In the genomic region with DNA sequence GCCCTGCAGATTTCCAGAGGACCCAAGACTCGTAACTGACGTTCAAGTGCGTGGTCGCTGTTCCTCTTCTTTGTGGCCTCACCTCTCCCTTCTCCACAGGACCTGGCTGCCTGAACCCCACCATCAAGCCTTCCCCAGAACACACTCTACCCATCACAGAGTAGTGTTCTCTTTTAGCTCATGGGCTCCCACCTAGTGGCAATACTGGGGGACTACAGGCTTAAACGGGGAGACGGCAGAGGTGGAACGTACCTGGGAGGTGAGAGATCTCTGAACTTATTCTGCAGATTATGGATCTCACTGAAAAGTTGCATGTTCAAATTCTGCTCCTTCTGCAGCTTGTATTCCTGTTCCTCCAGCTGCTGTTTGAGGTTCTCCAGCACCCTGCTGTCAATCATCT, we compare ENCODE assay signal across 9 cellular contexts.
DNase-seq lines count a peak whose midpoint lies in the region; ATAC-seq lines count a peak whose summit lies in the region.
"Had no signal": no experiment of that assay in that cellular context is flagged by ENCODE, and none has a peak within 500 bp of the region (broad histone marks: within the 10 kb centered on the region; RNA-seq: fewer than 3 reads in every experiment).

No MANE protein-coding gene starts in this region.

- peaks cover 10% of the 10 kb centered on the region for H3K36me3 ChIP-seq in mesendoderm (ENCODE audit: control insufficient read depth, insufficient read depth, low read length)

- no peak overlapping the region for H3K56ac ChIP-seq in mesendoderm (ENCODE audit: low read length)

- no CpG with 5 or more reads among the region's 7 CpGs for WGBS in mesendoderm (ENCODE audit: extremely low coverage, insufficient coverage, low lambda C conversion rate)

- in situ Hi-C loops in KBM-7 (cut with MboI; ENCODE audit: low pct_unique_long_range_greater_than_20kb, low sequenced_read_pairs) = no loop called here

- no peaks in the 10 kb centered on the region for H3K27me3 Mint-ChIP-seq in activated naive CD8-positive, alpha-beta T cell treated with anti-CD3 and anti-CD28 coated beads, Interleukin-2, amount 50 U/mL, for 24 hours
- H3K27me3 Mint-ChIP-seq: activated naive CD4-positive, alpha-beta T cell treated with anti-CD3 and anti-CD28 coated beads, Interleukin-2, amount 50 U/mL, for 24 hours had no signal

- peaks cover 68% of the 10 kb centered on the region for H3K36me3 Mint-ChIP-seq in activated naive CD8-positive, alpha-beta T cell treated with anti-CD3 and anti-CD28 coated beads, Interleukin-2, amount 50 U/mL, for 24 hours (ENCODE audit: low read depth)

- no peak overlapping the region for H3K9ac ChIP-seq in mesendoderm (ENCODE audit: low read length)

- H2AK5ac ChIP-seq in mesendoderm (ENCODE audit: low read length) = no peak overlapping the region

- no peak overlapping the region for H3K4me2 ChIP-seq in mesendoderm (ENCODE audit: low read length)

- H3K27me3 ChIP-seq in mesendoderm (ENCODE audit: insufficient read depth, low read length, poor library complexity) = no peaks in the 10 kb centered on the region

- intact Hi-C loops in sciatic nerve (cut with DNase I) = no loop called here

- H2BK120ac ChIP-seq in mesendoderm (ENCODE audit: low read depth, low read length) = no peak overlapping the region

- ATAC-seq in activated naive CD8-positive, alpha-beta T cell treated with anti-CD3 and anti-CD28 coated beads, Interleukin-2, amount 50 U/mL, for 24 hours = peak; percentile 70
- no peak for ATAC-seq in sciatic nerve

- no peak overlapping the region for H4K5ac ChIP-seq in mesendoderm (ENCODE audit: low read length)

- H3K4me3 ChIP-seq in mesendoderm (ENCODE audit: low read length) = no peak overlapping the region

- no peak overlapping the region for H3K27ac ChIP-seq in mesendoderm (ENCODE audit: low read depth, low read length)

- H3K79me2 ChIP-seq in mesendoderm (ENCODE audit: control insufficient read depth, insufficient read depth, low read length) = no peaks in the 10 kb centered on the region

- no peak overlapping the region for H2BK5ac ChIP-seq in mesendoderm (ENCODE audit: low read length)

- no peak overlapping the region for H3K23ac ChIP-seq in mesendoderm (ENCODE audit: low read length)

- H3K79me1 ChIP-seq in mesendoderm (ENCODE audit: low read length) = no peaks in the 10 kb centered on the region

- no peaks in the 10 kb centered on the region for H3K9me3 Mint-ChIP-seq in activated naive CD8-positive, alpha-beta T cell treated with anti-CD3 and anti-CD28 coated beads, Interleukin-2, amount 50 U/mL, for 24 hours
- H3K9me3 Mint-ChIP-seq: activated naive CD4-positive, alpha-beta T cell treated with anti-CD3 and anti-CD28 coated beads, Interleukin-2, amount 50 U/mL, for 24 hours had no signal

- no peak overlapping the region for H3K27ac Mint-ChIP-seq in activated naive CD8-positive, alpha-beta T cell treated with anti-CD3 and anti-CD28 coated beads, Interleukin-2, amount 50 U/mL, for 24 hours
- H3K27ac Mint-ChIP-seq: activated naive CD4-positive, alpha-beta T cell treated with anti-CD3 and anti-CD28 coated beads, Interleukin-2, amount 50 U/mL, for 24 hours had no signal

- H3K18ac ChIP-seq in mesendoderm (ENCODE audit: low read length) = no peak overlapping the region

- peaks cover 17% of the 10 kb centered on the region for H3K4me1 Mint-ChIP-seq in activated naive CD8-positive, alpha-beta T cell treated with anti-CD3 and anti-CD28 coated beads, Interleukin-2, amount 50 U/mL, for 24 hours

- no peak overlapping the region for H2BK15ac ChIP-seq in mesendoderm (replicated peaks; ENCODE audit: low read depth)

- H4K8ac ChIP-seq in mesendoderm (ENCODE audit: low read depth, low read length) = no peak overlapping the region

- H3K4me3 Mint-ChIP-seq in activated naive CD8-positive, alpha-beta T cell treated with anti-CD3 and anti-CD28 coated beads, Interleukin-2, amount 50 U/mL, for 24 hours = no peak overlapping the region
- H3K4me3 Mint-ChIP-seq: activated naive CD4-positive, alpha-beta T cell treated with anti-CD3 and anti-CD28 coated beads, Interleukin-2, amount 50 U/mL, for 24 hours had no signal

- no peaks in the 10 kb centered on the region for H3K4me1 ChIP-seq in mesendoderm (ENCODE audit: control insufficient read depth, low read depth, low read length)

- no peak overlapping the region for H3K4ac ChIP-seq in mesendoderm (ENCODE audit: low read depth, low read length)

- peak; percentile 4 for DNase-seq in activated naive CD4-positive, alpha-beta T cell treated with Interleukin-2 at 50 U/mL for 16 hours
- no peak for DNase-seq in activated naive CD4-positive, alpha-beta T cell treated with anti-CD3 and anti-CD28 coated beads, Interleukin-2, amount 50 U/mL, for 16 hours
- DNase-seq in KBM-7 (peak; percentile 16), mesendoderm (peak; percentile 57), 8988T (no peak), sciatic nerve (ENCODE audit: low spot score) (no peak), GM19240 (ENCODE audit: insufficient read length, low spot score) (no peak)
- DNase-seq in activated naive CD8-positive, alpha-beta T cell treated with anti-CD3 and anti-CD28 coated beads, Interleukin-2, amount 50 U/mL, for 24 hours = peak; percentile 16

Comparison
In these comparisons a context has a peak if more than half of its experiments do, and no peak if none do; other contexts are left out.
1. DNase-seq: peak in activated naive CD4-positive, alpha-beta T cell treated with Interleukin-2 at 50 U/mL for 16 hours (single experiment), KBM-7 (single experiment), activated naive CD8-positive, alpha-beta T cell treated with anti-CD3 and anti-CD28 coated beads, Interleukin-2, amount 50 U/mL, for 24 hours (single experiment) and mesendoderm (single experiment); none in activated naive CD4-positive, alpha-beta T cell treated with anti-CD3 and anti-CD28 coated beads, Interleukin-2, amount 50 U/mL, for 16 hours (single experiment), 8988T (single experiment), sciatic nerve (single experiment) and GM19240 (single experiment).